ENCODE assay signal across 17 cellular contexts in genomic region chr17:49834118-49834743, GRCh38. TPM values are rescaled to one million over a fixed set of nuclear protein-coding genes. Genes with fewer than 3 reads are reported as not detected.
"Had no signal": no experiment of that assay in that cellular context is flagged by ENCODE, and none has a peak within 500 bp of the region (broad histone marks: within the 10 kb centered on the region; RNA-seq: fewer than 3 reads in every experiment).

No MANE protein-coding gene starts in this region.

- ATAC-seq: natural killer cell had no signal

- H3K9me3 ChIP-seq: left ventricle myocardium inferior, right atrium auricular region, suprapubic skin had no signal

- H3K27me3 ChIP-seq: right atrium auricular region, suprapubic skin had no signal

- DNase-seq: activated CD4-positive, alpha-beta T cell treated with anti-CD3 and anti-CD28 coated beads, Interleukin-2, amount 50 U/mL, for 1 hour; activated CD4-positive, CD25-positive, alpha-beta regulatory T cell; activated naive CD8-positive, alpha-beta T cell treated with anti-CD3 and anti-CD28 coated beads for 36 hours; left ventricle myocardium inferior; mesendoderm; natural killer cell; nucleus accumbens; small intestine; T-helper 2 cell; trophoblast cell had no signal

- H3K4me3 ChIP-seq: left ventricle myocardium inferior, right atrium auricular region, suprapubic skin had no signal

RNA-seq across cellular contexts. Expression of gene TAC4, which starts 13.6 kb away (rescaled TPM):
- total RNA-seq: activated CD8-positive, alpha-beta memory T cell treated with anti-CD3 and anti-CD28 coated beads for 36 hours; activated naive CD8-positive, alpha-beta T cell treated with anti-CD3 and anti-CD28 coated beads for 36 hours; activated T-helper 1 cell treated with anti-CD3 and anti-CD28 coated beads, Interleukin-12 subunit alpha, Interleukin-12 subunit beta, Interleukin-2, Interleukin-4 antibody, amounts not matched to agents 30 ng/mL and 10 ng/mL and 1 ng/mL, durations not matched to agents 14 hours and 24 hours and 36 hours; chondrocyte; kidney epithelial cell; natural killer cell; posterior vena cava; right atrium auricular region; suprapubic skin had no signal
